Comparison of ENCODE assay signal across 8 cellular contexts in the genomic region with DNA sequence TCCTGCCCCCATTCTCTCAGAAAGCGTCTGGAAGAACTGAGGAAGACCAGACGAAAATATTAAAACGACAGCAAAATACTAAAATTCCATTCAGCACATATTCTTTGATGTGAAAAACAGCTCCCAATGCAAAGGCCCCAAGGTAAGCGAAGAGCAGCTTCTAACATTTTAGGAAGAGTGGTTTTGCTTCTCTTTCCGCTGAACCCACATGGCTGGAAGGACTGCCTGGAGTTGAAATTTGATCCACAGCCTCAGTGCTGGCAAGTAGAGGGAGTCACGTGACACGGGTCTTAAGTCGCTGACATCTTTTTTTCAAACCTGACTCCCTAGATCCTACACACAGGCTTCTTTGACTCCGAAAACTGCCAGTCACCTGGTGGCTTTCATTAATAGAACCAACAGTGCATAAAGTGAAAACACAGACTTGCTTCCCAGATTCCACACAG. TPM values are rescaled to one million over a fixed set of nuclear protein-coding genes. Genes with fewer than 3 reads are reported as not detected.
DNase-seq lines count a peak whose midpoint lies in the region; ATAC-seq and TF ChIP-seq lines count a peak whose summit lies in the region.

FAM13A (minus strand) TSS at position 233 of the 446 bp plus-strand sequence; CDS start at position 12, 221 bp downstream.

- H3K9me3 Mint-ChIP-seq in CD14-positive monocyte: peaks cover 0 to 14% (median 9%) of the 10 kb centered on the region in 7 donors

- H3K27ac Mint-ChIP-seq in CD14-positive monocyte: peak within 1 kb of the TSS in 5 of 7 donors; percentile 26 to 75 (median 63)

- no peaks in the 10 kb centered on the region for H3K27me3 ChIP-seq in upper lobe of right lung

- in situ Hi-C loops in GM13976 (cut with MboI; ENCODE audit: low sequenced_read_pairs, unreplicated experiment): no loop called here

- peak; percentile 39 for ATAC-seq in GM19468 (IDR thresholded peaks at IDR 0.05; ENCODE audit: extremely low read depth, unreplicated experiment)
- peak; percentile 90 for ATAC-seq in mucosa of descending colon
- ATAC-seq in upper lobe of right lung: peak; percentile 94

- peak within 1 kb of the TSS; percentile 73 to 90 for H3K4me3 Mint-ChIP-seq in CD14-positive monocyte

- H3K9me3 ChIP-seq in mucosa of descending colon (no peaks in the 10 kb centered on the region), upper lobe of right lung (no peaks in the 10 kb centered on the region)

- H3K36me3 Mint-ChIP-seq in CD14-positive monocyte: no peaks in the 10 kb centered on the region

- no peaks in the 10 kb centered on the region for H3K4me1 ChIP-seq in mucosa of descending colon (ENCODE audit: low read depth)
- H3K4me1 ChIP-seq in upper lobe of right lung: peaks cover 5% of the 10 kb centered on the region

- H3K27ac ChIP-seq in upper lobe of right lung: peak within 1 kb of the TSS; percentile 48

- peaks cover 25% of the 10 kb centered on the region for H3K4me1 Mint-ChIP-seq in CD14-positive monocyte

- intact Hi-C loops in CD14-positive monocyte (cut with micrococcal nuclease) (no loop called here), mucosa of descending colon (cut with DNase I, micrococcal nuclease) (no loop called here), upper lobe of right lung (cut with DNase I) (no loop called here)

- H3K36me3 ChIP-seq in mucosa of descending colon (ENCODE audit: low read depth): no peaks in the 10 kb centered on the region
- H3K36me3 ChIP-seq in upper lobe of right lung: no peaks in the 10 kb centered on the region

- TF ChIP-seq POLR2A in NB4 (IDR thresholded peaks at IDR 0.05; ENCODE audit: extremely low read depth, insufficient read length): no peak

- H3K4me3 ChIP-seq in NB4 (ENCODE audit: low read depth, low read length) (peak within 1 kb of the TSS; percentile 67), mucosa of descending colon (no peak within 1 kb of the TSS), upper lobe of right lung (peak within 1 kb of the TSS; percentile 50)

- no peak for TF ChIP-seq CTCF in CD14-positive monocyte (IDR thresholded peaks at IDR 0.05)
- no peak for TF ChIP-seq CTCF in NB4 (IDR thresholded peaks at IDR 0.05; ENCODE audit: low read depth, low read length)
- TF ChIP-seq CTCF in mucosa of descending colon (IDR thresholded peaks at IDR 0.05): no peak
- TF ChIP-seq CTCF in upper lobe of right lung (IDR thresholded peaks at IDR 0.05): no peak
- TF ChIP-seq CTCF in GM13976 (IDR thresholded peaks at IDR 0.05; ENCODE audit: borderline replicate concordance, control extremely low read depth, extremely low read depth, insufficient read depth, missing control alignments): no peak

- H3K27me3 Mint-ChIP-seq in CD14-positive monocyte (ENCODE audit: low read depth in 3 of 3): peaks cover 0 to 1% (median 0%) of the 10 kb centered on the region in 3 donors

- DNase-seq in CD14-positive monocyte (ENCODE audit: low spot score): no peak
- DNase-seq in NB4 (ENCODE audit: low read depth): peak; percentile 81
- DNase-seq in SW480 (ENCODE audit: low spot score): peak; percentile 1
- DNase-seq in fibroblast of gingiva (ENCODE audit: low read depth): peak; percentile 97
- DNase-seq in mucosa of descending colon: peak; percentile 55 to 87 (median 56)
- DNase-seq in upper lobe of right lung: peak; percentile 66
- no peak for DNase-seq in GM13976 (ENCODE audit: low spot score)

RNA-seq across cellular contexts. Expression of gene FAM13A, which starts in this region (rescaled TPM):
- polyA plus RNA-seq in CD14-positive monocyte: 1 to 10 TPM; 5.3 to 6.5 TPM
- total RNA-seq in mucosa of descending colon (10 to 100 TPM; 41.6 to 60.1 (median 50.2) TPM), upper lobe of right lung (33.4 TPM)

Comparison
In these comparisons a context has a peak if more than half of its experiments do, and no peak if none do; other contexts are left out.
1. DNase-seq: peak in NB4 (single experiment), SW480 (single experiment), fibroblast of gingiva (single experiment), mucosa of descending colon (3 of 3) and upper lobe of right lung (single experiment); none in CD14-positive monocyte (single experiment) and GM13976 (single experiment).
2. ATAC-seq: peak in every context shown above with its lines; median percentile 94 in upper lobe of right lung; 90 in mucosa of descending colon; 39 in GM19468.